ENCODE assay signal across 1 cellular context in the genomic region with DNA sequence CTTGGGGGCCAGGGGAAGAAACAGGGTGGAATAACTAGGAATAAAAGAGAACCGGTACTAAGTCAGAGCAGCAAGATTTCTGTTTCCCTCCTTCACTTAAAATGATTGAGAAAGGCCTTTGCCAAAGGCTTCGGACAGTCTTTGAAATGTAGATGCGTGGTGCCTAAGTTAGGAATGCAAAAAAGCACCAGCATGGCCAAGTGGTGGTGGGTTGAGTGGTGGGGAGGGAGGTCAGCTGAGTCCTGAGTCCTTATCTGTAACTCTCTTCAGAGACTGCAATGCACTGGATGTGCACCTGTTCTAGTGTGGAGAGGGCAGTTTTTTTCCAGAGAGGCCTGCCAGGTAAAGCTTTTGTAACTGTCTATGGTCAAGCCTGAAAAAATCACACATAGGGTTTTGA.
TF ChIP-seq lines count a peak whose summit lies in the region.

No MANE protein-coding gene starts in this region.

TF ChIP-seq in GM23338, 12 proteins besides CTCF, POLR2A, EP300 and RAD21 (continued from another document):
- TF ChIP-seq, protein P1, sequence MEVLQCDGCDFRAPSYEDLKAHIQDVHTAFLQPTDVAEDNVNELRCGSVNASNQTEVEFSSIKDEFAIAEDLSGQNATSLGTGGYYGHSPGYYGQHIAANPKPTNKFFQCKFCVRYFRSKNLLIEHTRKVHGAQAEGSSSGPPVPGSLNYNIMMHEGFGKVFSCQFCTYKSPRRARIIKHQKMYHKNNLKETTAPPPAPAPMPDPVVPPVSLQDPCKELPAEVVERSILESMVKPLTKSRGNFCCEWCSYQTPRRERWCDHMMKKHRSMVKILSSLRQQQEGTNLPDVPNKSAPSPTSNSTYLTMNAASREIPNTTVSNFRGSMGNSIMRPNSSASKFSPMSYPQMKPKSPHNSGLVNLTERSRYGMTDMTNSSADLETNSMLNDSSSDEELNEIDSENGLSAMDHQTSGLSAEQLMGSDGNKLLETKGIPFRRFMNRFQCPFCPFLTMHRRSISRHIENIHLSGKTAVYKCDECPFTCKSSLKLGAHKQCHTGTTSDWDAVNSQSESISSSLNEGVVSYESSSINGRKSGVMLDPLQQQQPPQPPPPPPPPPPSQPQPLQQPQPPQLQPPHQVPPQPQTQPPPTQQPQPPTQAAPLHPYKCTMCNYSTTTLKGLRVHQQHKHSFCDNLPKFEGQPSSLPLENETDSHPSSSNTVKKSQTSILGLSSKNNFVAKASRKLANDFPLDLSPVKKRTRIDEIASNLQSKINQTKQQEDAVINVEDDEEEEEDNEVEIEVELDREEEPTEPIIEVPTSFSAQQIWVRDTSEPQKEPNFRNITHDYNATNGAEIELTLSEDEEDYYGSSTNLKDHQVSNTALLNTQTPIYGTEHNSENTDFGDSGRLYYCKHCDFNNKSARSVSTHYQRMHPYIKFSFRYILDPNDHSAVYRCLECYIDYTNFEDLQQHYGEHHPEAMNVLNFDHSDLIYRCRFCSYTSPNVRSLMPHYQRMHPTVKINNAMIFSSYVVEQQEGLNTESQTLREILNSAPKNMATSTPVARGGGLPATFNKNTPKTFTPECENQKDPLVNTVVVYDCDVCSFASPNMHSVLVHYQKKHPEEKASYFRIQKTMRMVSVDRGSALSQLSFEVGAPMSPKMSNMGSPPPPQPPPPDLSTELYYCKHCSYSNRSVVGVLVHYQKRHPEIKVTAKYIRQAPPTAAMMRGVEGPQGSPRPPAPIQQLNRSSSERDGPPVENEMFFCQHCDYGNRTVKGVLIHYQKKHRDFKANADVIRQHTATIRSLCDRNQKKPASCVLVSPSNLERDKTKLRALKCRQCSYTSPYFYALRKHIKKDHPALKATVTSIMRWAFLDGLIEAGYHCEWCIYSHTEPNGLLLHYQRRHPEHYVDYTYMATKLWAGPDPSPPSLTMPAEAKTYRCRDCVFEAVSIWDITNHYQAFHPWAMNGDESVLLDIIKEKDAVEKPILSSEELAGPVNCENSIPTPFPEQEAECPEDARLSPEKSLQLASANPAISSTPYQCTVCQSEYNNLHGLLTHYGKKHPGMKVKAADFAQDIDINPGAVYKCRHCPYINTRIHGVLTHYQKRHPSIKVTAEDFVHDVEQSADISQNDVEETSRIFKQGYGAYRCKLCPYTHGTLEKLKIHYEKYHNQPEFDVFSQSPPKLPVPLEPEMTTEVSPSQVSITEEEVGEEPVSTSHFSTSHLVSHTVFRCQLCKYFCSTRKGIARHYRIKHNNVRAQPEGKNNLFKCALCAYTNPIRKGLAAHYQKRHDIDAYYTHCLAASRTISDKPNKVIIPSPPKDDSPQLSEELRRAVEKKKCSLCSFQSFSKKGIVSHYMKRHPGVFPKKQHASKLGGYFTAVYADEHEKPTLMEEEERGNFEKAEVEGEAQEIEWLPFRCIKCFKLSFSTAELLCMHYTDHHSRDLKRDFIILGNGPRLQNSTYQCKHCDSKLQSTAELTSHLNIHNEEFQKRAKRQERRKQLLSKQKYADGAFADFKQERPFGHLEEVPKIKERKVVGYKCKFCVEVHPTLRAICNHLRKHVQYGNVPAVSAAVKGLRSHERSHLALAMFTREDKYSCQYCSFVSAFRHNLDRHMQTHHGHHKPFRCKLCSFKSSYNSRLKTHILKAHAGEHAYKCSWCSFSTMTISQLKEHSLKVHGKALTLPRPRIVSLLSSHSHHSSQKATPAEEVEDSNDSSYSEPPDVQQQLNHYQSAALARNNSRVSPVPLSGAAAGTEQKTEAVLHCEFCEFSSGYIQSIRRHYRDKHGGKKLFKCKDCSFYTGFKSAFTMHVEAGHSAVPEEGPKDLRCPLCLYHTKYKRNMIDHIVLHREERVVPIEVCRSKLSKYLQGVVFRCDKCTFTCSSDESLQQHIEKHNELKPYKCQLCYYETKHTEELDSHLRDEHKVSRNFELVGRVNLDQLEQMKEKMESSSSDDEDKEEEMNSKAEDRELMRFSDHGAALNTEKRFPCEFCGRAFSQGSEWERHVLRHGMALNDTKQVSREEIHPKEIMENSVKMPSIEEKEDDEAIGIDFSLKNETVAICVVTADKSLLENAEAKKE (CRISPR knock-in tag; IDR thresholded peaks at IDR 0.05) = no peak
- TF ChIP-seq POLR2AphosphoS5 (IDR thresholded peaks at IDR 0.05; ENCODE audit: low read depth) (no peak), ZNF331 (CRISPR knock-in tag; IDR thresholded peaks at IDR 0.05; ENCODE audit: low read depth) (no peak), NANOG (IDR thresholded peaks at IDR 0.05; ENCODE audit: borderline replicate concordance) (no peak), ZNF114 (CRISPR knock-in tag; IDR thresholded peaks at IDR 0.05) (no peak), EZH2phosphoT487 (IDR thresholded peaks at IDR 0.05; ENCODE audit: unreplicated experiment) (no peak), CREB1 (CRISPR knock-in tag; IDR thresholded peaks at IDR 0.05; ENCODE audit: low read depth) (no peak)
- TF ChIP-seq, protein P2, sequence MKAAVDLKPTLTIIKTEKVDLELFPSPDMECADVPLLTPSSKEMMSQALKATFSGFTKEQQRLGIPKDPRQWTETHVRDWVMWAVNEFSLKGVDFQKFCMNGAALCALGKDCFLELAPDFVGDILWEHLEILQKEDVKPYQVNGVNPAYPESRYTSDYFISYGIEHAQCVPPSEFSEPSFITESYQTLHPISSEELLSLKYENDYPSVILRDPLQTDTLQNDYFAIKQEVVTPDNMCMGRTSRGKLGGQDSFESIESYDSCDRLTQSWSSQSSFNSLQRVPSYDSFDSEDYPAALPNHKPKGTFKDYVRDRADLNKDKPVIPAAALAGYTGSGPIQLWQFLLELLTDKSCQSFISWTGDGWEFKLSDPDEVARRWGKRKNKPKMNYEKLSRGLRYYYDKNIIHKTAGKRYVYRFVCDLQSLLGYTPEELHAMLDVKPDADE (IDR thresholded peaks at IDR 0.05) = no peak
- TF ChIP-seq, protein P3, sequence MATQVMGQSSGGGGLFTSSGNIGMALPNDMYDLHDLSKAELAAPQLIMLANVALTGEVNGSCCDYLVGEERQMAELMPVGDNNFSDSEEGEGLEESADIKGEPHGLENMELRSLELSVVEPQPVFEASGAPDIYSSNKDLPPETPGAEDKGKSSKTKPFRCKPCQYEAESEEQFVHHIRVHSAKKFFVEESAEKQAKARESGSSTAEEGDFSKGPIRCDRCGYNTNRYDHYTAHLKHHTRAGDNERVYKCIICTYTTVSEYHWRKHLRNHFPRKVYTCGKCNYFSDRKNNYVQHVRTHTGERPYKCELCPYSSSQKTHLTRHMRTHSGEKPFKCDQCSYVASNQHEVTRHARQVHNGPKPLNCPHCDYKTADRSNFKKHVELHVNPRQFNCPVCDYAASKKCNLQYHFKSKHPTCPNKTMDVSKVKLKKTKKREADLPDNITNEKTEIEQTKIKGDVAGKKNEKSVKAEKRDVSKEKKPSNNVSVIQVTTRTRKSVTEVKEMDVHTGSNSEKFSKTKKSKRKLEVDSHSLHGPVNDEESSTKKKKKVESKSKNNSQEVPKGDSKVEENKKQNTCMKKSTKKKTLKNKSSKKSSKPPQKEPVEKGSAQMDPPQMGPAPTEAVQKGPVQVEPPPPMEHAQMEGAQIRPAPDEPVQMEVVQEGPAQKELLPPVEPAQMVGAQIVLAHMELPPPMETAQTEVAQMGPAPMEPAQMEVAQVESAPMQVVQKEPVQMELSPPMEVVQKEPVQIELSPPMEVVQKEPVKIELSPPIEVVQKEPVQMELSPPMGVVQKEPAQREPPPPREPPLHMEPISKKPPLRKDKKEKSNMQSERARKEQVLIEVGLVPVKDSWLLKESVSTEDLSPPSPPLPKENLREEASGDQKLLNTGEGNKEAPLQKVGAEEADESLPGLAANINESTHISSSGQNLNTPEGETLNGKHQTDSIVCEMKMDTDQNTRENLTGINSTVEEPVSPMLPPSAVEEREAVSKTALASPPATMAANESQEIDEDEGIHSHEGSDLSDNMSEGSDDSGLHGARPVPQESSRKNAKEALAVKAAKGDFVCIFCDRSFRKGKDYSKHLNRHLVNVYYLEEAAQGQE (IDR thresholded peaks at IDR 0.05; ENCODE audit: unreplicated experiment) = no peak
